8 cellular contexts compared by ENCODE assay signal in genomic region chr10:102596506-102596971, GRCh38. TPM values are rescaled to one million over a fixed set of nuclear protein-coding genes. Genes with fewer than 3 reads are reported as not detected.
A peak's percentile ranks its signal among the peaks of the same experiment; 100 is the strongest.
DNase-seq lines count a peak whose midpoint lies in the region; ATAC-seq, FAIRE-seq and TF ChIP-seq lines count a peak whose summit lies in the region.

No MANE protein-coding gene starts in this region.

- intact Hi-C loops in dorsolateral prefrontal cortex (cut with DNase I) = loop anchor here in 1 of 2 donors (5.0 kb wide), 1 partner anchor 94 kb away; the partner anchor contains the start of genes ACTR1A and SUFU
- intact Hi-C loops in upper lobe of right lung (cut with DNase I) = no loop called here

- H3K4me3 ChIP-seq in HUES64 (ENCODE audit: low read length) = no peak overlapping the region
- no peak overlapping the region for H3K4me3 ChIP-seq in dorsolateral prefrontal cortex
- H3K4me3 ChIP-seq in upper lobe of right lung = no peak overlapping the region

- ATAC-seq in upper lobe of right lung = peak; percentile 81

- no peak overlapping the region for H3K27ac ChIP-seq in HUES64 (ENCODE audit: low read depth, low read length)
- peak overlapping the region in 43 of 59 donors; percentile 1 to 72 (median 39) for H3K27ac ChIP-seq in dorsolateral prefrontal cortex
- peak overlapping the region; percentile 61 for H3K27ac ChIP-seq in upper lobe of right lung

- H3K36me3 ChIP-seq in HUES64 (ENCODE audit: insufficient read depth, low read length) = peaks cover 16% of the 10 kb centered on the region; the same call in 1 of the 2 replicates
- peaks cover 37% of the 10 kb centered on the region for H3K36me3 ChIP-seq in upper lobe of right lung

- FAIRE-seq in RCC 7860 (lab: Jason Lieb, UNC) = peak; percentile 27

- H3K27me3 ChIP-seq in HUES64 (ENCODE audit: insufficient read depth, low read length) (no peaks in the 10 kb centered on the region), dorsolateral prefrontal cortex (no peaks in the 10 kb centered on the region), upper lobe of right lung (no peaks in the 10 kb centered on the region)

- H3K4me1 ChIP-seq in HUES64 (ENCODE audit: insufficient read depth, low read length) = peaks cover 10% of the 10 kb centered on the region
- peaks cover 42% of the 10 kb centered on the region for H3K4me1 ChIP-seq in upper lobe of right lung

- peak overlapping the region; percentile 4; the same call in 1 of the 2 replicates for H3K9ac ChIP-seq in HUES64 (ENCODE audit: low read depth, low read length)

- DNase-seq in NCI-H345 (lab: John Stamatoyannopoulos, UW) = peak; percentile 22
- no peak for DNase-seq in NCI-H345 treated with DMSO at 0.1 percent for 48 hours (lab: John Stamatoyannopoulos, UW; ENCODE audit: unreplicated experiment)
- DNase-seq in RCC 7860 (ENCODE audit: low spot score) = peak; percentile 51
- peak in 7 of 10 donors; percentile 32 to 67 (median 58) for DNase-seq in dorsolateral prefrontal cortex
- DNase-seq in medulla oblongata (ENCODE audit: extremely low spot score) = peak; percentile 55
- no peak for DNase-seq in upper lobe of right lung
- DNase-seq in NCI-H524 treated with DMSO at 0.1 percent for 48 hours (lab: John Stamatoyannopoulos, UW) = no peak

- WGBS in HUES64 = 70% methylated on average over 3 of the region's 3 CpGs

- peak in 55 of 56 donors; percentile 29 to 83 (median 75) for TF ChIP-seq CTCF in dorsolateral prefrontal cortex (IDR thresholded peaks at IDR 0.05 in 54 of 56, conservative IDR thresholded peaks at IDR 0.05 in 2 of 56; ENCODE audit: low read depth in 1 of 56, partially characterized antibody in 56 of 56)
- peak; percentile 69 for TF ChIP-seq CTCF in upper lobe of right lung (IDR thresholded peaks at IDR 0.05)

- H3K9me3 ChIP-seq in HUES64 (ENCODE audit: insufficient read depth, low read depth, low read length) (no peaks in the 10 kb centered on the region), upper lobe of right lung (no peaks in the 10 kb centered on the region)

RNA-seq across cellular contexts. Expression of gene TRIM8, which starts 47.7 kb away (rescaled TPM):
- polyA plus RNA-seq in HUES64 (2013, experiment 1 of 2) = 25.3 TPM
- polyA plus RNA-seq in HUES64 (2013, experiment 2 of 2) = 23.8 TPM
- total RNA-seq in dorsolateral prefrontal cortex = 100 to 1,000 TPM in 118 of 120 experiments, 10 to 100 TPM in 2; 95.2 to 308 (median 133) TPM
- total RNA-seq in upper lobe of right lung = 146 TPM

Comparison
In these comparisons a context has a peak if more than half of its experiments do, and no peak if none do; other contexts are left out.
1. DNase-seq: peak in NCI-H345 (single experiment), RCC 7860 (single experiment), dorsolateral prefrontal cortex (7 of 10) and medulla oblongata (single experiment); none in NCI-H345 treated with DMSO at 0.1 percent for 48 hours (single experiment), upper lobe of right lung (single experiment) and NCI-H524 treated with DMSO at 0.1 percent for 48 hours (single experiment).